ENCODE assay signal across 23 cellular contexts in genomic region chr6:31799781-31800180, GRCh38. TPM values are rescaled to one million over a fixed set of nuclear protein-coding genes. Genes with fewer than 3 reads are reported as not detected.
"Had no signal": no experiment of that assay in that cellular context is flagged by ENCODE, and none has a peak within 500 bp of the region (broad histone marks: within the 10 kb centered on the region; RNA-seq: fewer than 3 reads in every experiment).

No MANE protein-coding gene starts in this region.

- H3K36me3 ChIP-seq: pancreas had no signal

- H3K4me3 ChIP-seq: left lung, pancreas, tibial nerve had no signal

- H3K27me3 ChIP-seq: left lung, pancreas, tibial nerve had no signal

- H3K9me3 ChIP-seq: left lung, pancreas, tibial nerve had no signal

- H3K4me3 Mint-ChIP-seq: activated naive CD8-positive, alpha-beta T cell treated with anti-CD3 and anti-CD28 coated beads, Interleukin-2, amount 10 ng/mL, durations not matched to agents 7 days and 5 days; activated T-cell treated with anti-CD3 and anti-CD28 coated beads, Interleukin-2, amount 50 U/mL, for 4 hours; brain; nephron progenitor cell; stimulated activated naive CD8-positive, alpha-beta T cell treated with anti-CD3 and anti-CD28 coated beads, Interleukin-15, Interleukin-2, amounts not matched to agents 100 ng/mL and 50 ng/mL, for 24 hours had no signal

- H3K4me1 ChIP-seq: pancreas had no signal

- ATAC-seq: activated T-cell treated with anti-CD3 and anti-CD28 coated beads, Interleukin-2, amount 50 U/mL, for 4 hours; left lung; pancreas; right cardiac atrium had no signal

- H3K27ac ChIP-seq: left lung, pancreas, tibial nerve had no signal

- DNase-seq: activated CD8-positive, alpha-beta memory T cell treated with anti-CD3 and anti-CD28 coated beads for 24 hours; activated CD8-positive, alpha-beta memory T cell treated with anti-CD3 and anti-CD28 coated beads, Interleukin-2, amount 50 U/mL, for 4 hours; activated naive CD4-positive, alpha-beta T cell; activated naive CD8-positive, alpha-beta T cell treated with anti-CD3 and anti-CD28 coated beads, Interleukin-2, amount 10 ng/mL, durations not matched to agents 7 days and 5 days; activated T-cell treated with anti-CD3 and anti-CD28 coated beads, Interleukin-2, amount 50 U/mL, for 4 hours; amniotic stem cell; central memory CD4-positive, alpha-beta T cell; effector memory CD4-positive, alpha-beta T cell; hippocampal formation; kidney glomerular epithelial cell; left lung; mammary epithelial cell; nephron progenitor cell; stimulated activated CD4-positive, alpha-beta T cell treated with anti-CD3 and anti-CD28 coated beads, Interleukin-1b, Interleukin-23, amount 100 ng/mL, for 48 hours; substantia nigra; T-helper 9 cell had no signal

- H3K27ac Mint-ChIP-seq: activated naive CD8-positive, alpha-beta T cell treated with anti-CD3 and anti-CD28 coated beads, Interleukin-2, amount 10 ng/mL, durations not matched to agents 7 days and 5 days; activated T-helper 2 cell treated with anti-CD3 and anti-CD28 coated beads, Interferon-gamma antibody, Interleukin-2, Interleukin-4, amounts not matched to agents 10 μg/mL and 5 μg/mL and 100 μg/mL, durations not matched to agents 14 hours and 24 hours and 36 hours; nephron progenitor cell; stimulated activated naive CD8-positive, alpha-beta T cell treated with anti-CD3 and anti-CD28 coated beads, Interleukin-15, Interleukin-2, amounts not matched to agents 100 ng/mL and 50 ng/mL, for 24 hours had no signal

- H3K27me3 Mint-ChIP-seq: activated naive CD8-positive, alpha-beta T cell treated with anti-CD3 and anti-CD28 coated beads, Interleukin-2, amount 10 ng/mL, durations not matched to agents 7 days and 5 days; stimulated activated naive CD8-positive, alpha-beta T cell treated with anti-CD3 and anti-CD28 coated beads, Interleukin-15, Interleukin-2, amounts not matched to agents 100 ng/mL and 50 ng/mL, for 24 hours had no signal

- H3K9me3 Mint-ChIP-seq: activated naive CD8-positive, alpha-beta T cell treated with anti-CD3 and anti-CD28 coated beads, Interleukin-2, amount 10 ng/mL, durations not matched to agents 7 days and 5 days; activated T-cell treated with anti-CD3 and anti-CD28 coated beads, Interleukin-2, amount 50 U/mL, for 4 hours; activated T-helper 2 cell treated with anti-CD3 and anti-CD28 coated beads, Interferon-gamma antibody, Interleukin-2, Interleukin-4, amounts not matched to agents 10 μg/mL and 5 μg/mL and 100 μg/mL, durations not matched to agents 14 hours and 24 hours and 36 hours; nephron progenitor cell; stimulated activated naive CD8-positive, alpha-beta T cell treated with anti-CD3 and anti-CD28 coated beads, Interleukin-15, Interleukin-2, amounts not matched to agents 100 ng/mL and 50 ng/mL, for 24 hours had no signal

RNA-seq across cellular contexts. Expression of gene VWA7, which starts 22.7 kb away (rescaled TPM):
- total RNA-seq: myocyte had no signal
